In genomic region chr3:5442106-5442785, GRCh38 we compare ENCODE assay signal across 17 cellular contexts.
DNase-seq lines count a peak whose midpoint lies in the region; ATAC-seq, FAIRE-seq and TF ChIP-seq lines count a peak whose summit lies in the region.
"Had no signal": no experiment of that assay in that cellular context is flagged by ENCODE, and none has a peak within 500 bp of the region (broad histone marks: within the 10 kb centered on the region; RNA-seq: fewer than 3 reads in every experiment).

No MANE protein-coding gene starts in this region.

- TF ChIP-seq EP300 in K562 (IDR thresholded peaks at IDR 0.05; ENCODE audit: low read length) = peak; percentile 84

- no peaks in the 10 kb centered on the region for H4K20me1 ChIP-seq in K562 (replicated peaks; ENCODE audit: control insufficient read depth, insufficient read depth, low read length)
- H4K20me1 ChIP-seq: BLaER1 treated with 17β-estradiol and CSF1 and Interleukin-3, amounts not matched to agents 10 nM and 100 nM had no signal

- 16% methylated on average over 4 of the region's 4 CpGs for WGBS in K562 (ENCODE audit: insufficient coverage, low coverage, missing lambda C conversion rate)

- H3K36me3 ChIP-seq in K562 (ENCODE audit: control insufficient read depth, insufficient read depth, low read length) = no peaks in the 10 kb centered on the region
- H3K36me3 ChIP-seq: BLaER1 treated with 17β-estradiol and CSF1 and Interleukin-3, amounts not matched to agents 10 nM and 100 nM had no signal

- H3K27ac ChIP-seq in K562 (ENCODE audit: extremely low read depth, low read depth, low read length) = peak overlapping the region; percentile 72; the same call in 2 of the 3 replicates
- H3K27ac ChIP-seq: BLaER1 treated with 17β-estradiol and CSF1 and Interleukin-3, amounts not matched to agents 10 nM and 100 nM had no signal

- DNase-seq in HT1080 (ENCODE audit: low read depth) (peak; percentile 23), RKO (ENCODE audit: low spot score) (peak; percentile 44), K562 (ENCODE audit: extremely low read depth in 1 of 4, low spot score in 3 of 4) (peak; percentile 30 to 67 (median 50)), kidney tubule cell (ENCODE audit: low spot score) (peak; percentile 33), T-helper 2 cell (no peak), RCC 7860 (ENCODE audit: low spot score) (no peak), COR-L47 (lab: John Stamatoyannopoulos, UW) (no peak)
- DNase-seq: CD8-positive, alpha-beta T cell; DMS79 treated with DMSO at 0.1 percent for 48 hours; H9; NCI-H187; NCI-H2107; NCI-H2227 treated with DMSO at 0.1 percent for 48 hours; NCI-H510A treated with DMSO at 0.1 percent for 48 hours; NCI-H774; Right ventricle myocardium superior had no signal

- POLR2A ChIA-PET in K562 (lab: Yijun Ruan, JAX) = interaction anchor here (0.6 to 1.9 kb wide), 2 partner anchors 13 to 53 kb away, joined by 3 to 8 read pairs; no protein-coding TSS in a partner anchor

- no TSS peak for BruUV-seq in K562 (replicated peaks; lab: Mats Ljungman, UMichigan)

- H3K9me1 ChIP-seq in K562 (ENCODE audit: control insufficient read depth, insufficient read depth, low read length) = no peaks in the 10 kb centered on the region

- in situ Hi-C loops in K562 (cut with MboI) = no loop called here

- H3K4me1 ChIP-seq in K562 (replicated peaks in 1 of 2; ENCODE audit: control insufficient read depth in 2 of 2, insufficient read depth in 2 of 2, low read length in 2 of 2) = peaks cover 0 to 34% of the 10 kb centered on the region in 2 experiments; a peak in 4 of 5 replicates
- H3K4me1 ChIP-seq: BLaER1 treated with 17β-estradiol and CSF1 and Interleukin-3, amounts not matched to agents 10 nM and 100 nM had no signal

- FAIRE-seq in K562 (lab: Jason Lieb, UNC) (peak; percentile 26), RCC 7860 (lab: Jason Lieb, UNC) (no peak)

- no peaks in the 10 kb centered on the region for H3K27me3 ChIP-seq in K562 (ENCODE audit: control insufficient read depth in 2 of 2, insufficient read depth in 2 of 2, low read length in 2 of 2)
- H3K27me3 ChIP-seq: BLaER1 treated with 17β-estradiol and CSF1 and Interleukin-3, amounts not matched to agents 10 nM and 100 nM had no signal

- H2AFZ ChIP-seq in K562 (ENCODE audit: low read depth, low read length) = peak overlapping the region; percentile 75

- TF ChIP-seq POLR2A in K562 (conservative IDR thresholded peaks at IDR 0.05) = no peak

- TF ChIP-seq CTCF in K562 (IDR thresholded peaks at IDR 0.05 in 2 of 3, conservative IDR thresholded peaks at IDR 0.05 in 1 of 3; ENCODE audit: insufficient read depth in 2 of 3, low read depth in 1 of 3, low read length in 3 of 3) = no peak

- ATAC-seq in K562 = peak; percentile 72
- ATAC-seq: CD8-positive, alpha-beta T cell had no signal

- H3K4me2 ChIP-seq in K562 (ENCODE audit: insufficient read depth, low read length) = peak overlapping the region; percentile 41; the same call in 1 of the 2 replicates
- H3K4me2 ChIP-seq: BLaER1 treated with 17β-estradiol and CSF1 and Interleukin-3, amounts not matched to agents 10 nM and 100 nM had no signal

- peak overlapping the region in 1 of 2 experiments; percentile 1; a peak in 1 of 4 replicates for H3K9ac ChIP-seq in K562 (ENCODE audit: insufficient read depth in 1 of 2, low read depth in 2 of 2, low read length in 2 of 2)
- H3K9ac ChIP-seq: BLaER1 treated with 17β-estradiol and CSF1 and Interleukin-3, amounts not matched to agents 10 nM and 100 nM had no signal

- CTCF ChIA-PET in K562 (lab: Yijun Ruan, JAX; ENCODE audit: low intra/inter-chr PET ratio) = no interaction called here

- H3K79me2 ChIP-seq in K562 (ENCODE audit: control insufficient read depth, insufficient read depth, low read length) = no peaks in the 10 kb centered on the region

- TF ChIP-seq RAD21 in K562 (CRISPR knock-in tag; conservative IDR thresholded peaks at IDR 0.05 in 1 of 2, IDR thresholded peaks at IDR 0.05 in 1 of 2) = 0 out of 4 replicates have a peak, but pooled peaks of 1 of the 2 experiments have one; percentile 11

- no peak overlapping the region for H3K4me3 ChIP-seq in K562
- H3K4me3 ChIP-seq: BLaER1 treated with 17β-estradiol and CSF1 and Interleukin-3, amounts not matched to agents 10 nM and 100 nM had no signal

- H3K9me3 ChIP-seq in K562 (replicated peaks; ENCODE audit: control insufficient read depth, insufficient read depth, low read depth, low read length) = peaks cover 5% of the 10 kb centered on the region; the same call in 1 of the 2 replicates
- H3K9me3 ChIP-seq: BLaER1 treated with 17β-estradiol and CSF1 and Interleukin-3, amounts not matched to agents 10 nM and 100 nM had no signal

- intact Hi-C loops in K562 (cut with micrococcal nuclease) = loop anchor here (1.0 kb wide), 1 partner anchor 34 kb away; no protein-coding TSS in a partner anchor

TF ChIP-seq in K562, 482 proteins besides CTCF, POLR2A, EP300 and RAD21 (continues in another document):
- TF ChIP-seq CBFA2T3 (IDR thresholded peaks at IDR 0.05) (peak; percentile 81), STAT6 (CRISPR knock-in tag; IDR thresholded peaks at IDR 0.05) (no peak), SOX6 (IDR thresholded peaks at IDR 0.05) (peak; percentile 35; the same call in 1 of the 2 replicates), CHCHD3 (CRISPR knock-in tag; IDR thresholded peaks at IDR 0.05) (no peak), EHMT2 (IDR thresholded peaks at IDR 0.05) (peak; percentile 87), TEAD4 (IDR thresholded peaks at IDR 0.05; ENCODE audit: low read length) (peak; percentile 67), TEAD4 (CRISPR knock-in tag; IDR thresholded peaks at IDR 0.05; ENCODE audit: borderline replicate concordance) (no peak), CREB3L1 (IDR thresholded peaks at IDR 0.05; ENCODE audit: borderline replicate concordance, low read depth) (peak; percentile 47; the same call in 1 of the 2 replicates), CHAMP1 (IDR thresholded peaks at IDR 0.05) (peak; percentile 62), ZNF512 (tag; IDR thresholded peaks at IDR 0.05) (peak; percentile 25; the same call in 1 of the 2 replicates), NFIC (IDR thresholded peaks at IDR 0.05) (peak; percentile 38)

Comparison
In these comparisons a context has a peak if more than half of its experiments do, and no peak if none do; other contexts are left out.
1. DNase-seq: peak in HT1080 (single experiment), RKO (single experiment), K562 (4 of 4) and kidney tubule cell (single experiment); none in T-helper 2 cell (0 of 5), RCC 7860 (single experiment) and COR-L47 (single experiment).